20 cellular contexts compared by ENCODE assay signal in genomic region chr9:24257726-24258125, GRCh38.
DNase-seq lines count a peak whose midpoint lies in the region; ATAC-seq and TF ChIP-seq lines count a peak whose summit lies in the region.
"Had no signal": no experiment of that assay in that cellular context is flagged by ENCODE, and none has a peak within 500 bp of the region (broad histone marks: within the 10 kb centered on the region; RNA-seq: fewer than 3 reads in every experiment).

No MANE protein-coding gene starts in this region.

- no peaks in the 10 kb centered on the region for H3K27me3 ChIP-seq in mammary epithelial cell (ENCODE audit: insufficient read depth, low read length)
- no peaks in the 10 kb centered on the region for H3K27me3 ChIP-seq in breast epithelium
- H3K27me3 ChIP-seq in gastroesophageal sphincter: no peaks in the 10 kb centered on the region
- H3K27me3 ChIP-seq: esophagus squamous epithelium, heart left ventricle, tibial nerve had no signal

- CTCF ChIA-PET in mammary epithelial cell (lab: Charles Lee; ENCODE audit: low non-redundant PET): no interaction called here

- no peak for ATAC-seq in gastroesophageal sphincter
- ATAC-seq in HG03097 (IDR thresholded peaks at IDR 0.05; ENCODE audit: low FRiP score, unreplicated experiment): no peak
- ATAC-seq in HG02610 (IDR thresholded peaks at IDR 0.05; ENCODE audit: unreplicated experiment): no peak
- ATAC-seq: heart left ventricle, Panc1 had no signal

- H3K36me3 Mint-ChIP-seq in glutamatergic neuron (ENCODE audit: unreplicated experiment): peaks cover 9% of the 10 kb centered on the region
- H3K36me3 Mint-ChIP-seq: activated naive CD8-positive, alpha-beta T cell had no signal

- no peak overlapping the region for H3K4me3 Mint-ChIP-seq in glutamatergic neuron (ENCODE audit: unreplicated experiment)
- H3K4me3 Mint-ChIP-seq: activated naive CD8-positive, alpha-beta T cell; IgD-negative memory B cell; nephron had no signal

- intact Hi-C loops in mammary epithelial cell (cut with micrococcal nuclease) (no loop called here), breast epithelium (cut with DNase I; ENCODE audit: low total_unique reads) (no loop called here)

- H3K27ac ChIP-seq in mammary epithelial cell (ENCODE audit: insufficient read depth, low read depth, low read length) (no peak overlapping the region), breast epithelium (no peak overlapping the region), gastroesophageal sphincter (no peak overlapping the region)
- H3K27ac ChIP-seq: esophagus squamous epithelium, heart left ventricle, tibial nerve had no signal

- TF ChIP-seq CTCF in mammary epithelial cell (conservative IDR thresholded peaks at IDR 0.05 in 1 of 2, IDR thresholded peaks at IDR 0.05 in 1 of 2; ENCODE audit: extremely low read depth in 1 of 2, insufficient read depth in 1 of 2, low read depth in 1 of 2, low read length in 2 of 2) (no peak), breast epithelium (IDR thresholded peaks at IDR 0.05) (no peak), glutamatergic neuron (IDR thresholded peaks at IDR 0.05; ENCODE audit: partially characterized antibody, unreplicated experiment) (no peak), GM13977 (IDR thresholded peaks at IDR 0.05; ENCODE audit: extremely low read depth, insufficient read depth, missing control alignments) (no peak), gastroesophageal sphincter (IDR thresholded peaks at IDR 0.05) (no peak)

- H3K4me3 ChIP-seq in mammary epithelial cell (replicated peaks in 1 of 3; ENCODE audit: insufficient read depth in 1 of 3, low read depth in 2 of 3, low read length in 3 of 3): no peak overlapping the region
- H3K4me3 ChIP-seq in breast epithelium: no peak overlapping the region
- H3K4me3 ChIP-seq in gastroesophageal sphincter: no peak overlapping the region
- H3K4me3 ChIP-seq: esophagus squamous epithelium, heart left ventricle, tibial nerve had no signal

- peaks cover 12% of the 10 kb centered on the region for H3K4me1 Mint-ChIP-seq in glutamatergic neuron (ENCODE audit: low read depth, unreplicated experiment)
- H3K4me1 Mint-ChIP-seq: IgD-negative memory B cell had no signal

- H4K20me1 ChIP-seq in mammary epithelial cell (ENCODE audit: insufficient read depth, low read length): no peaks in the 10 kb centered on the region

- TF ChIP-seq POLR2A in breast epithelium (IDR thresholded peaks at IDR 0.05): no peak
- no peak for TF ChIP-seq POLR2A in gastroesophageal sphincter (IDR thresholded peaks at IDR 0.05)

- dilution Hi-C loops in mammary epithelial cell (cut with HindIII; ENCODE audit: low sequenced_read_pairs): no loop called here

- H3K9ac ChIP-seq in mammary epithelial cell (ENCODE audit: insufficient read depth, low read length): no peak overlapping the region

- peaks cover 3% of the 10 kb centered on the region for H3K27me3 Mint-ChIP-seq in glutamatergic neuron (ENCODE audit: unreplicated experiment)
- H3K27me3 Mint-ChIP-seq: activated naive CD8-positive, alpha-beta T cell; IgD-negative memory B cell had no signal

- H3K36me3 ChIP-seq in mammary epithelial cell (ENCODE audit: insufficient read depth, low read length) (no peaks in the 10 kb centered on the region), breast epithelium (no peaks in the 10 kb centered on the region), gastroesophageal sphincter (no peaks in the 10 kb centered on the region)
- H3K36me3 ChIP-seq: esophagus squamous epithelium, heart left ventricle, tibial nerve had no signal

- H3K4me2 ChIP-seq in mammary epithelial cell (ENCODE audit: insufficient read depth, low read depth, low read length): no peak overlapping the region

- peaks cover 2% of the 10 kb centered on the region for H3K9me3 Mint-ChIP-seq in glutamatergic neuron (ENCODE audit: unreplicated experiment)

- no peak for TF ChIP-seq EP300 in gastroesophageal sphincter (IDR thresholded peaks at IDR 0.05)

- no peaks in the 10 kb centered on the region for H3K79me2 ChIP-seq in mammary epithelial cell (ENCODE audit: insufficient read depth, low read length)

- WGBS in mammary epithelial cell (ENCODE audit: low coverage, missing lambda C conversion rate): 71% methylated on average over 1 of the region's 1 CpG
- WGBS in gastroesophageal sphincter (ENCODE audit: low coverage in 1 of 2), 2 donors: 13 to 43% methylated on average over 1 of the region's 1 CpG

- H3K9me3 ChIP-seq in mammary epithelial cell (replicated peaks; ENCODE audit: insufficient read depth, low read length) (peaks cover 4% of the 10 kb centered on the region), breast epithelium (peaks cover 0 to 6% of the 10 kb centered on the region in 2 donors), gastroesophageal sphincter (peaks cover 0 to 8% (median 0%) of the 10 kb centered on the region in 3 donors)

- no peaks in the 10 kb centered on the region for H3K4me1 ChIP-seq in mammary epithelial cell (ENCODE audit: insufficient read depth, low read length)
- H3K4me1 ChIP-seq in breast epithelium: no peaks in the 10 kb centered on the region
- H3K4me1 ChIP-seq in gastroesophageal sphincter: peaks cover 0 to 5% (median 0%) of the 10 kb centered on the region in 3 donors
- H3K4me1 ChIP-seq: esophagus squamous epithelium, heart left ventricle, tibial nerve had no signal

- DNase-seq in mammary epithelial cell (peak; percentile 16), breast epithelium (ENCODE audit: low spot score in 2 of 2) (no peak), RPMI7951 (ENCODE audit: low read depth) (peak; percentile 1), glutamatergic neuron (peak; percentile 15), GM13977 (ENCODE audit: low spot score) (no peak)
- DNase-seq: activated T-cell treated with anti-CD3 and anti-CD28 coated beads, Interleukin-2, amount 50 U/mL, for 1 hour; esophagus squamous epithelium; heart left ventricle; mesenchymal stem cell; NCI-H510A treated with DMSO at 0.1 percent for 48 hours; stimulated activated CD4-positive, alpha-beta T cell treated with anti-CD3 and anti-CD28 coated beads, Interleukin-15, amount 100 ng/mL, for 24 hours; stimulated activated naive CD4-positive, alpha-beta T cell had no signal

- in situ Hi-C loops in mammary epithelial cell (cut with MboI; ENCODE audit: low sequenced_read_pairs in 2 of 2): no loop called here
- in situ Hi-C loops in GM13977 (cut with MboI; ENCODE audit: low pct_unique_long_range_greater_than_20kb, low sequenced_read_pairs, unreplicated experiment): no loop called here

- BruUV-seq in mammary epithelial cell (replicated peaks; lab: Mats Ljungman, UMichigan): no TSS peak

- peak overlapping the region; percentile 83 for H3K27ac Mint-ChIP-seq in glutamatergic neuron (ENCODE audit: unreplicated experiment)
- H3K27ac Mint-ChIP-seq: activated naive CD8-positive, alpha-beta T cell; IgD-negative memory B cell had no signal

- H2AFZ ChIP-seq in mammary epithelial cell (ENCODE audit: low read depth, low read length): no peak overlapping the region

Comparison
In these comparisons a context has a peak if more than half of its experiments do, and no peak if none do; other contexts are left out.
1. DNase-seq: peak in mammary epithelial cell (single experiment), RPMI7951 (single experiment) and glutamatergic neuron (single experiment); none in breast epithelium (0 of 2) and GM13977 (single experiment).